ENCODE assay signal across 16 cellular contexts in the genomic region with DNA sequence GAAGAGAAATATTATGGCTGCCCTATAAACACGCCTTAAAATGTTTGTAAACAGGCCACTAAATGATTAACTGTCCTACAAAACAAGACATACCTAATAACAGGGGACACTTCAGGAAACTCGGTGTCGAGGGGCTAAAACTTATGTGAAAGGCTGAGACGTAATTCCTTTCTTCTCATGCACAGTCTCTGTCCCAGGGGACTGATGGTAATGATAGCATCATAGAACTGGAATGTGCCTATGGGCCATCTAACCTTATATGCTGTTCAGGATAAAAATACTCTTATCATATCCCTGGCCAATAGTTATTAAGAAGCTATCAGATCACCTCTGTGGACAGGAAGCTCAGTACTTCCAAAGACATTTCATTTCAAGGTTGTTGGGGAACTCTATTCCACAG.
"Had no signal": no experiment of that assay in that cellular context is flagged by ENCODE, and none has a peak within 500 bp of the region (broad histone marks: within the 10 kb centered on the region; RNA-seq: fewer than 3 reads in every experiment).

No MANE protein-coding gene starts in this region.

- H3K36me3 ChIP-seq: prostate gland, suprapubic skin, upper lobe of left lung had no signal

- H3K27ac ChIP-seq: prostate gland, suprapubic skin, upper lobe of left lung had no signal

- DNase-seq: activated CD4-positive, alpha-beta T cell treated with anti-CD3 and anti-CD28 coated beads for 4 hours; activated CD8-positive, alpha-beta memory T cell treated with anti-CD3 and anti-CD28 coated beads for 24 hours; activated naive CD4-positive, alpha-beta T cell; activated naive CD8-positive, alpha-beta T cell treated with anti-CD3 and anti-CD28 coated beads, Interleukin-2, amount 10 ng/mL, durations not matched to agents 7 days and 5 days; glutamatergic neuron; left ventricle myocardium superior; right cardiac atrium; small intestine; stimulated activated naive CD8-positive, alpha-beta T cell treated with anti-CD3 and anti-CD28 coated beads, Interleukin-15, Interleukin-2, amounts not matched to agents 100 U/mL and 50 U/mL, for 24 hours; T-helper 17 cell; upper lobe of left lung had no signal

- H3K4me3 ChIP-seq: prostate gland, suprapubic skin, upper lobe of left lung had no signal

- H3K9me3 ChIP-seq: prostate gland, suprapubic skin, upper lobe of left lung had no signal

- ATAC-seq: esophagus mucosa; left ventricle myocardium superior; natural killer cell treated with Interleukin-12 subunit alpha and Interleukin-12 subunit beta and Interleukin-15 and Interleukin-18, amount 100 ng/mL, for 72 hours; right cardiac atrium; stimulated activated naive CD8-positive, alpha-beta T cell treated with anti-CD3 and anti-CD28 coated beads, Interleukin-15, Interleukin-2, amounts not matched to agents 100 U/mL and 50 U/mL, for 24 hours; T-helper 17 cell; WTC11 had no signal

- H3K27me3 ChIP-seq: suprapubic skin, upper lobe of left lung had no signal

- H3K4me1 ChIP-seq: prostate gland, upper lobe of left lung had no signal
